ENCODE assay signal across 14 cellular contexts in the genomic region with DNA sequence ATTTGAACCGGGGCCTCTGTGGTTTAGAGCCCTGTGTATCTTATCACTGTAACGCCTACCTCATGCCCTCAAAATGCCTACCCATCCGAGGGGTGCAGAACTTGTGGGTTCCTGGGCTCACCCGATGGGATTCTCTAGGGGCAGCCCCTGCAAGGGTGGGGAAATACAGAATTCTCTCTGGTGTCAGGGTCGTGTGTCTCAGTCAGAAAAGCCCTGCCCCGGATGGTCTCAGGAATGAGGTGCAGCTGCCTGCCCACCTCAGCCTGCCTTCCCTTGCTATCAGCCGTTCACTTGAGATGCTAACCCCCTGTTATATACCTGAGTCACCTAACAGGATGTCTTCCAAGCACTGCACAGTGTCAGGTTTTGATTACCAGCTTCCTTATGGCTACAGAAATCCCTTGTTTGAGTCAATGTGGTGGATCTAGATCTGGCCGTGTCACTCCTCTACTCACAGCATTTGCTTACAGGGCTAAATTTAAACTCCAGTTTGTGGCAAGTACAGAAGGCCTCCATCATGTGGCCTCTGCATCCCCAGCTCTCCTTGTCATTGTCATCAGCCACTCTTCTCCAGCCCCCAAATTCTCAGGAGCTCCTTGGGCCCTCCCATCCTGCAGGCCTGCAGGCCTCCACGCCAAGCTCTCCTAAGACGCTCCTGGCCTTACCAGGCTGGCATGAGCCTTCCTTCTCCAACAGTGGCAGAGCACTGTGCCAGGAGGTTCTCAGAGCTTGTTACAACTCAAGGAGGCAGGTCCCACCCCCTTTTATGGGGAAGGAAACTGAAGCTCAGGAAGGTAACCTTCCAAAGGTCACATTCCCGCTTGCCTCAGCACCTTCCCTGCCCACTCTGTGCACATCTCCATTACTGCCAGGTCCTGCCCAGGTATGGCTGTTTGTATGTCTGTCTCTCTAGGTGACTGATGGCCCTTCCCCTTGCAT. TPM values are rescaled to one million over a fixed set of nuclear protein-coding genes. Genes with fewer than 3 reads are reported as not detected.
DNase-seq lines count a peak whose midpoint lies in the region; ATAC-seq, FAIRE-seq and TF ChIP-seq lines count a peak whose summit lies in the region.
"Had no signal": no experiment of that assay in that cellular context is flagged by ENCODE, and none has a peak within 500 bp of the region (broad histone marks: within the 10 kb centered on the region; RNA-seq: fewer than 3 reads in every experiment).

No MANE protein-coding gene starts in this region.

- H2BK12ac ChIP-seq in H1 (ENCODE audit: low read depth, low read length) = no peak overlapping the region

- no peak overlapping the region for H2AK5ac ChIP-seq in H1 (ENCODE audit: low read depth, low read length)

- H2BK20ac ChIP-seq in H1 (ENCODE audit: low read length) = no peak overlapping the region

- CTCF ChIA-PET in H1 (lab: Charles Lee; ENCODE audit: partially characterized antibody) = interaction anchor here (0.5 to 2.5 kb wide), 8 partner anchors 9 to 226 kb away, joined by 3 to 12 read pairs (median 4); no protein-coding TSS in a partner anchor

- H3K36me3 Mint-ChIP-seq in activated T-cell treated with anti-CD3 and anti-CD28 coated beads, Interleukin-2, amount 50 U/mL, for 24 hours (ENCODE audit: low read depth) = no peaks in the 10 kb centered on the region
- H3K36me3 Mint-ChIP-seq: activated naive CD4-positive, alpha-beta T cell treated with anti-CD3 and anti-CD28 coated beads, Interleukin-2, amount 50 U/mL, for 24 hours had no signal

- 0 out of 2 replicates have a peak overlapping the region, but pooled peaks have one; percentile 10 for H2BK5ac ChIP-seq in H1 (ENCODE audit: low read depth, low read length)

- POLR2A ChIA-PET in H1 (lab: Charles Lee; ENCODE audit: partially characterized antibody) = interaction anchor here (0.6 to 1.6 kb wide), 4 partner anchors 11 to 455 kb away, joined by 3 to 5 read pairs (median 3); no protein-coding TSS in a partner anchor

- H2BK120ac ChIP-seq in H1 (replicated peaks; ENCODE audit: low read depth, low read length) = no peak overlapping the region

- H4K20me1 ChIP-seq in H1 (replicated peaks in 1 of 2; ENCODE audit: control insufficient read depth in 1 of 2, insufficient read depth in 2 of 2, low read length in 2 of 2) (no peaks in the 10 kb centered on the region), smooth muscle cell (ENCODE audit: low read depth) (no peaks in the 10 kb centered on the region)

- no peaks in the 10 kb centered on the region for H3K79me1 ChIP-seq in H1 (ENCODE audit: low read depth, low read length)

- H3K23ac ChIP-seq in H1 (ENCODE audit: insufficient read length) = no peak overlapping the region

- H3K27me3 ChIP-seq in H1 (replicated peaks in 1 of 4; ENCODE audit: control insufficient read depth in 3 of 4, extremely low read depth in 1 of 4, insufficient read depth in 3 of 4, low read length in 3 of 4) (no peaks in the 10 kb centered on the region), smooth muscle cell (ENCODE audit: low read depth) (no peaks in the 10 kb centered on the region)
- H3K27me3 ChIP-seq: gastroesophageal sphincter had no signal

- no peak overlapping the region for H4K8ac ChIP-seq in H1 (ENCODE audit: extremely low read depth, insufficient read depth, low read length)

- no peak overlapping the region for H3K4ac ChIP-seq in H1 (replicated peaks; ENCODE audit: insufficient read length, low read depth, low read length)

- H3K27me3 Mint-ChIP-seq in activated T-cell treated with anti-CD3 and anti-CD28 coated beads, Interleukin-2, amount 50 U/mL, for 24 hours = peaks cover 3% of the 10 kb centered on the region
- H3K27me3 Mint-ChIP-seq: activated naive CD4-positive, alpha-beta T cell treated with anti-CD3 and anti-CD28 coated beads, Interleukin-2, amount 50 U/mL, for 24 hours had no signal

- H3K4me3 ChIP-seq in H1 (ENCODE audit: extremely low read depth in 1 of 4, insufficient read depth in 2 of 4, low read depth in 3 of 4, low read length in 4 of 4) (no peak overlapping the region), smooth muscle cell (no peak overlapping the region)

- no peak for TF ChIP-seq POLR2A in H1 (IDR thresholded peaks at IDR 0.05; ENCODE audit: control extremely low read depth in 1 of 2, low read depth in 2 of 2, low read length in 2 of 2)

- H3K4me2 ChIP-seq in H1 (ENCODE audit: insufficient read depth in 1 of 2, low read depth in 2 of 2, low read length in 2 of 2) (no peak overlapping the region), smooth muscle cell (peak overlapping the region; percentile 12)

- no peak overlapping the region for H3K14ac ChIP-seq in H1 (ENCODE audit: insufficient read length)

- WGBS in H1 (ENCODE audit: extremely low coverage in 1 of 2, insufficient coverage in 1 of 2, insufficient read length in 1 of 2, insufficient replicate concordance in 2 of 2, low coverage in 1 of 2, low lambda C conversion rate in 2 of 2, missing lambda C conversion rate in 1 of 2), 2 experiments = 88% methylated on average over 11 of the region's 11 CpGs; no CpG with 5 or more reads in 1 of the 2 experiments
- 46% methylated on average over 11 of the region's 11 CpGs for WGBS in smooth muscle cell (ENCODE audit: low lambda C conversion rate)

- no peak overlapping the region for H3K27ac ChIP-seq in H1 (ENCODE audit: low read depth, low read length)
- H3K27ac ChIP-seq in smooth muscle cell (ENCODE audit: low read depth) = peak overlapping the region; percentile 89

- peak overlapping the region; percentile 60 for H3K27ac Mint-ChIP-seq in activated T-cell treated with anti-CD3 and anti-CD28 coated beads, Interleukin-2, amount 50 U/mL, for 24 hours
- H3K27ac Mint-ChIP-seq: activated naive CD4-positive, alpha-beta T cell treated with anti-CD3 and anti-CD28 coated beads, Interleukin-2, amount 50 U/mL, for 24 hours had no signal

- no peak overlapping the region for H4K91ac ChIP-seq in H1 (replicated peaks; ENCODE audit: insufficient read length, low read length)

- H3K36me3 ChIP-seq in H1 (ENCODE audit: control insufficient read depth in 2 of 4, insufficient read depth in 4 of 4, low read length in 3 of 4) = no peaks in the 10 kb centered on the region
- no peaks in the 10 kb centered on the region for H3K36me3 ChIP-seq in smooth muscle cell (ENCODE audit: low read depth)
- H3K36me3 ChIP-seq: gastroesophageal sphincter had no signal

- no peak for TF ChIP-seq RAD21 in H1 (IDR thresholded peaks at IDR 0.05 in 1 of 2, conservative IDR thresholded peaks at IDR 0.05 in 1 of 2; ENCODE audit: low read depth in 2 of 2, low read length in 2 of 2)

- H3K4me1 ChIP-seq in H1 (replicated peaks in 1 of 4; ENCODE audit: control insufficient read depth in 3 of 4, insufficient read depth in 4 of 4, low read length in 3 of 4) (peaks cover 0 to 4% (median 2%) of the 10 kb centered on the region in 4 experiments; a peak in 2 of 7 replicates), smooth muscle cell (ENCODE audit: low read depth) (peaks cover 5% of the 10 kb centered on the region)

- no peak overlapping the region for H3K56ac ChIP-seq in H1 (replicated peaks; ENCODE audit: insufficient read length, low read depth, low read length)

- TF ChIP-seq CTCF in H1 (IDR thresholded peaks at IDR 0.05; ENCODE audit: control extremely low read depth in 1 of 3, insufficient read depth in 1 of 3, low read depth in 1 of 3, low read length in 3 of 3) (no peak), smooth muscle cell (IDR thresholded peaks at IDR 0.05; ENCODE audit: borderline replicate concordance, insufficient read depth, poor library complexity, severe bottlenecking) (no peak)

- H3F3A ChIP-seq in smooth muscle cell (ENCODE audit: low read depth) = peaks cover 4% of the 10 kb centered on the region

- no peaks in the 10 kb centered on the region for H3K23me2 ChIP-seq in H1 (ENCODE audit: low read depth, low read length)

- H3K4me1 Mint-ChIP-seq in activated T-cell treated with anti-CD3 and anti-CD28 coated beads, Interleukin-2, amount 50 U/mL, for 24 hours (ENCODE audit: low read depth) = peaks cover 30% of the 10 kb centered on the region

- no peak overlapping the region for H3K4me3 Mint-ChIP-seq in activated T-cell treated with anti-CD3 and anti-CD28 coated beads, Interleukin-2, amount 50 U/mL, for 24 hours
- H3K4me3 Mint-ChIP-seq: activated naive CD4-positive, alpha-beta T cell treated with anti-CD3 and anti-CD28 coated beads, Interleukin-2, amount 50 U/mL, for 24 hours had no signal

- H3K9me3 ChIP-seq in H1 (ENCODE audit: insufficient read depth in 2 of 2, low read depth in 1 of 2, low read length in 1 of 2) = no peaks in the 10 kb centered on the region
- H3K9me3 ChIP-seq in smooth muscle cell (replicated peaks; ENCODE audit: low read depth) = no peaks in the 10 kb centered on the region
- H3K9me3 ChIP-seq: gastroesophageal sphincter had no signal

- no peak for TF ChIP-seq EP300 in H1 (IDR thresholded peaks at IDR 0.05; ENCODE audit: borderline replicate concordance in 1 of 2, low read depth in 2 of 2, low read length in 2 of 2)

- no peaks in the 10 kb centered on the region for H3K79me2 ChIP-seq in H1 (ENCODE audit: control insufficient read depth in 1 of 2, insufficient read depth in 2 of 2, low read length in 2 of 2)
- H3K79me2 ChIP-seq in smooth muscle cell (ENCODE audit: low read depth) = no peaks in the 10 kb centered on the region

- FAIRE-seq in H1 (lab: Jason Lieb, UNC) = no peak

- ATAC-seq in left cardiac atrium = no peak
- ATAC-seq: left lobe of liver had no signal

- H3K9ac ChIP-seq in H1 (replicated peaks in 1 of 4; ENCODE audit: extremely low read depth in 1 of 4, low read depth in 3 of 4, low read length in 3 of 4) (no peak overlapping the region), smooth muscle cell (ENCODE audit: low read depth) (peak overlapping the region; percentile 33)

- intact Hi-C loops in left cardiac atrium (cut with DNase I) = no loop called here

- no peak for DNase-seq in activated T-cell treated with anti-CD3 and anti-CD28 coated beads, Interleukin-2, amount 50 U/mL, for 24 hours
- DNase-seq in activated T-cell treated with anti-CD3 and anti-CD28 coated beads for 4 hours (no peak), NCI-H226 (peak; percentile 47), H1 (ENCODE audit: low read depth in 1 of 2, low spot score in 2 of 2) (no peak), smooth muscle cell (lab: John Stamatoyannopoulos, UW; ENCODE audit: unreplicated experiment) (no peak), left cardiac atrium (no peak), NCI-H2196 (lab: John Stamatoyannopoulos, UW; ENCODE audit: unreplicated experiment) (no peak), NCI-H510A treated with DMSO at 0.1 percent for 48 hours (lab: John Stamatoyannopoulos, UW) (no peak)
- DNase-seq: cortex of kidney, NCI-H2081 had no signal

- H2AFZ ChIP-seq in H1 (ENCODE audit: low read length) (no peak overlapping the region), smooth muscle cell (ENCODE audit: low read depth) (no peak overlapping the region)

- H3K18ac ChIP-seq in H1 (ENCODE audit: extremely low read depth, low read length) = no peak overlapping the region

- H4K5ac ChIP-seq in H1 (ENCODE audit: insufficient read length, low read depth, low read length) = no peak overlapping the region

- H2BK15ac ChIP-seq in H1 (ENCODE audit: low read length) = 0 out of 2 replicates have a peak overlapping the region, but pooled peaks have one; percentile 36

- no peaks in the 10 kb centered on the region for H3K9me3 Mint-ChIP-seq in activated T-cell treated with anti-CD3 and anti-CD28 coated beads, Interleukin-2, amount 50 U/mL, for 24 hours
- H3K9me3 Mint-ChIP-seq: activated naive CD4-positive, alpha-beta T cell treated with anti-CD3 and anti-CD28 coated beads, Interleukin-2, amount 50 U/mL, for 24 hours had no signal

RNA-seq across cellular contexts. Expression of gene MAP3K2, which starts 14.3 kb away (rescaled TPM):
- 23.2 and 24.2 TPM in 2 replicates for total RNA-seq in H1 (2021; fragmentation: NEBNext Ultra II Directional; extraction: Animal tissue kit (Norgen Biotek cat#: 25700))
- polyA plus RNA-seq in H1 (2011; rRNA removed) = 2.0 and 2.3 TPM in 2 replicates
- polyA plus RNA-seq in H1 (2011; cell fraction: cytosol; rRNA removed) = 2.8 TPM
- polyA plus RNA-seq in H1 (2011; cell fraction: nucleus; rRNA removed) = 7.5 TPM
- polyA plus RNA-seq in H1 (2012, experiment 1 of 2) = 3.8 to 5.9 TPM (median 5.7 TPM) in 4 replicates
- 0.22 TPM for polyA plus RNA-seq in H1 (2012, experiment 2 of 2)
- polyA plus RNA-seq in H1 (2013, experiment 1 of 2) = 8.0 TPM
- 7.1 TPM for polyA plus RNA-seq in H1 (2013, experiment 2 of 2)
- 16.6 and 27.5 TPM in 2 replicates for polyA minus RNA-seq in H1 (2011; rRNA and poly(A)+ RNA removed)
- polyA minus RNA-seq in H1 (2011; cell fraction: cytosol; rRNA and poly(A)+ RNA removed) = 21.1 TPM
- polyA minus RNA-seq in H1 (2011; cell fraction: nucleus; rRNA and poly(A)+ RNA removed) = 31.6 TPM
- total RNA-seq in smooth muscle cell = 42.7 and 46.7 TPM in 2 replicates
- 33.6 and 39.2 TPM in 2 replicates for polyA plus RNA-seq in smooth muscle cell
- total RNA-seq in left cardiac atrium = 10 to 100 TPM; 29.3 to 31.2 TPM

RNA-seq across cellular contexts. Expression of gene PROC, which starts 16.2 kb away (rescaled TPM):
- total RNA-seq in H1 (2021; fragmentation: NEBNext Ultra II Directional; extraction: Animal tissue kit (Norgen Biotek cat#: 25700)) = 1.5 and 1.7 TPM in 2 replicates
- polyA plus RNA-seq in H1 (2011; rRNA removed) = 1.6 and 2.2 TPM in 2 replicates
- 1.5 TPM for polyA plus RNA-seq in H1 (2011; cell fraction: cytosol; rRNA removed)
- polyA plus RNA-seq in H1 (2011; cell fraction: nucleus; rRNA removed) = 2.2 TPM
- polyA plus RNA-seq in H1 (2012, experiment 1 of 2) = 1.3 to 2.7 TPM (median 2.3 TPM) in 4 replicates
- 1.5 TPM for polyA plus RNA-seq in H1 (2012, experiment 2 of 2)
- polyA plus RNA-seq in H1 (2013, experiment 1 of 2) = 1.7 TPM
- 1.4 TPM for polyA plus RNA-seq in H1 (2013, experiment 2 of 2)
- 0.19 and 0.24 TPM in 2 replicates for polyA minus RNA-seq in H1 (2011; rRNA and poly(A)+ RNA removed)
- not detected for polyA minus RNA-seq in H1 (2011; cell fraction: cytosol; rRNA and poly(A)+ RNA removed)
- polyA minus RNA-seq in H1 (2011; cell fraction: nucleus; rRNA and poly(A)+ RNA removed) = not detected
- 1.1 TPM in 1 of 2 replicates, not detected in the other for total RNA-seq in smooth muscle cell
- polyA plus RNA-seq in smooth muscle cell = 0.44 and 0.85 TPM in 2 replicates
- total RNA-seq in left cardiac atrium = not detected
- total RNA-seq: gastroesophageal sphincter, pulmonary artery endothelial cell had no signal
